8 cellular contexts compared by ENCODE assay signal in the genomic region with DNA sequence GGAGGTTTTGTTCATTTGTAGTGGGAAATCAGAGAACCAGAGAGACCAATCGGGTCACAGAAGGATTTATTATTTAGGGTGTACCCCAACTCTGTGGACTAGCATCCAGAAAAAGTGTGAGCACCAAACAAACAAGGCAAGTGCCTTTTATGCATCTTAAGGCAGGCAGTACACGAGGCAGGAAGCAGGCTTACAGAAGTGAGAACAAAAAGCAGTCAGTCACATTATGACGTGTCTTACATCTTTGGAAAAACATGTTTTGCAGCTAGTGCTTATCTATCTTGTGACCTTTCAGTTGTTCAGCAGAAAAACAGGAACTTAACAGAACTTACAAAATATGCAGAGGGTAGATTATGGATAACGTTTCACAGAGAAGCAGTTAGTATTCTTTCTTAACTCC.
DNase-seq lines count a peak whose midpoint lies in the region; ATAC-seq lines count a peak whose summit lies in the region.
"Had no signal": no experiment of that assay in that cellular context is flagged by ENCODE, and none has a peak within 500 bp of the region (broad histone marks: within the 10 kb centered on the region; RNA-seq: fewer than 3 reads in every experiment).

No MANE protein-coding gene starts in this region.

- peak; percentile 90 for ATAC-seq in GM19025 (IDR thresholded peaks at IDR 0.05; ENCODE audit: low read depth, unreplicated experiment)
- ATAC-seq in HG02678 (IDR thresholded peaks at IDR 0.05; ENCODE audit: unreplicated experiment) = peak; percentile 99
- peak; percentile 29 for ATAC-seq in left lobe of liver
- ATAC-seq in HG03097 (IDR thresholded peaks at IDR 0.05; ENCODE audit: low FRiP score, unreplicated experiment) = no peak

- peak; percentile 20 for DNase-seq in SKM-1 (lab: John Stamatoyannopoulos, UW; ENCODE audit: unreplicated experiment)
- DNase-seq in left lobe of liver (ENCODE audit: low spot score) = no peak
- no peak for DNase-seq in NCI-H2196 (lab: John Stamatoyannopoulos, UW; ENCODE audit: unreplicated experiment)
- DNase-seq in HCEC 1CT = no peak
- DNase-seq: islet precursor cell had no signal
